Comparison of ENCODE assay signal across 8 cellular contexts in the genomic region with DNA sequence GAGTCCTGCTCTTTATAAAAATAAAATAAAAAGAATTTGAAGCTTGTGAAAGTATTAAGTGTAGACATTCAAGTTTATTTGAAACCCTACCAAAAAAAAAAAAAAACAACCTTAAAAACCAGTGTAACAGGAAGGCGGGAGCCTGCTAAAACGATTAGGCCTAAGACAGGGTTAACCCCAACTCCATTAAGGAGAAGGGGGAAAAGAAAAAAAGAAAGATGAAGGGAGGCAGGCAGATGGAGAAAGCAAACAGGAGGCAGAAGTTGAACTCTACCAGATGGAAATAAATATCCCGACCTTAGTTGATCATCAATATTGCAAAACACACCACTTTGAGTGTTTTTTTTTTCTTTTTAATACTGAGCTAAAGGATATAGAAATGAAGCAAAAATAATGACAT. TPM values are rescaled to one million over a fixed set of nuclear protein-coding genes. Genes with fewer than 3 reads are reported as not detected.
DNase-seq lines count a peak whose midpoint lies in the region; ATAC-seq and TF ChIP-seq lines count a peak whose summit lies in the region.

No MANE protein-coding gene starts in this region.

- H3K27ac Mint-ChIP-seq in activated B cell treated with CpG ODN at 0.5 μM for 24 hours: peak overlapping the region; percentile 99

- peak overlapping the region; percentile 83 to 97 for H3K27ac ChIP-seq in SK-N-SH (ENCODE audit: low read depth in 2 of 2, low read length in 1 of 2)
- no peak overlapping the region for H3K27ac ChIP-seq in iPS-18a (ENCODE audit: low read length)
- peak overlapping the region; percentile 93 for H3K27ac ChIP-seq in substantia nigra (ENCODE audit: low read depth, low read length, poor library complexity, severe bottlenecking)

- DNase-seq in SK-N-SH (peak; percentile 39), activated B cell treated with CpG ODN at 0.5 μM for 24 hours (no peak), substantia nigra (lab: John Stamatoyannopoulos, UW) (no peak), NCI-H1694 treated with DMSO at 0.1 percent for 48 hours (lab: John Stamatoyannopoulos, UW) (no peak)
- no peak for DNase-seq in stimulated activated CD8-positive, alpha-beta memory T cell treated with anti-CD3 and anti-CD28 coated beads, Interleukin-4, amount 100 ng/mL, for 48 hours

- peaks cover 25% of the 10 kb centered on the region for H3F3A ChIP-seq in SK-N-SH (replicated peaks; ENCODE audit: insufficient read depth)

- H2AFZ ChIP-seq in SK-N-SH (ENCODE audit: low read depth): peak overlapping the region; percentile 92

- H3K36me3 ChIP-seq in SK-N-SH (replicated peaks in 1 of 2; ENCODE audit: control insufficient read depth in 1 of 2, insufficient read depth in 2 of 2, low read length in 1 of 2): peaks cover 21% of the 10 kb centered on the region in 2 experiments
- H3K36me3 ChIP-seq in iPS-18a (ENCODE audit: control insufficient read depth, low read depth, low read length): peaks cover 18% of the 10 kb centered on the region

- TF ChIP-seq CTCF in SK-N-SH (IDR thresholded peaks at IDR 0.05) (no peak), activated B cell treated with CpG ODN at 0.5 μM for 24 hours (IDR thresholded peaks at IDR 0.05) (no peak)

- POLR2A ChIA-PET in SK-N-SH (lab: Yijun Ruan, JAX): interaction anchor here (0.6 to 3.7 kb wide), 9 partner anchors 26 to 1289 kb away, joined by 3 to 66 read pairs (median 9); no protein-coding TSS in a partner anchor
- POLR2A ChIA-PET in activated B cell treated with CpG ODN at 0.5 μM for 24 hours (lab: Charles Lee): interaction anchor here (0.6 to 11.0 kb wide), 37 partner anchors 12 to 568 kb away, joined by 3 to 607 read pairs (median 19); no protein-coding TSS in a partner anchor

- no peaks in the 10 kb centered on the region for H3K9me3 Mint-ChIP-seq in activated B cell treated with CpG ODN at 0.5 μM for 24 hours

- 9% methylated on average over 3 of the region's 3 CpGs for WGBS in SK-N-SH (ENCODE audit: low lambda C conversion rate)

- intact Hi-C loops in activated B cell treated with CpG ODN at 0.5 μM for 24 hours (cut with micrococcal nuclease): loop anchor here (1.0 to 10.0 kb wide), 10 partner anchors 9 to 1298 kb away; partner anchors contain the start of genes EEA1 and UBE2N

- H3K4me1 ChIP-seq in SK-N-SH (ENCODE audit: control insufficient read depth in 1 of 2, insufficient read depth in 2 of 2, low read depth in 1 of 2, low read length in 1 of 2): peaks cover 6 to 10% of the 10 kb centered on the region in 2 experiments; a peak in 3 of 4 replicates
- H3K4me1 ChIP-seq in iPS-18a (ENCODE audit: control insufficient read depth, low read depth, low read length): peaks cover 25% of the 10 kb centered on the region

- H3K9me2 ChIP-seq in SK-N-SH: no peaks in the 10 kb centered on the region

- peaks cover 48% of the 10 kb centered on the region for H3K4me1 Mint-ChIP-seq in activated B cell treated with CpG ODN at 0.5 μM for 24 hours

- ATAC-seq in SK-N-SH treated with all-trans-retinoic acid at 6 μM for 48 hours: no peak
- ATAC-seq in activated B cell treated with CpG ODN at 0.5 μM for 24 hours (ENCODE audit: low read depth): no peak
- no peak for ATAC-seq in GM21423 (IDR thresholded peaks at IDR 0.05; ENCODE audit: unreplicated experiment)

- peaks cover 28% of the 10 kb centered on the region for H4K20me1 ChIP-seq in SK-N-SH (ENCODE audit: insufficient read depth)

- H3K36me3 Mint-ChIP-seq in activated B cell treated with CpG ODN at 0.5 μM for 24 hours (ENCODE audit: low read depth): peaks cover 78% of the 10 kb centered on the region

- H3K9me3 ChIP-seq in SK-N-SH: no peaks in the 10 kb centered on the region
- no peaks in the 10 kb centered on the region for H3K9me3 ChIP-seq in iPS-18a (ENCODE audit: control insufficient read depth, low read depth, low read length)

- H3K4me3 ChIP-seq in SK-N-SH (ENCODE audit: low read depth in 2 of 2, low read length in 1 of 2) (peak overlapping the region; percentile 85 to 88), iPS-18a (ENCODE audit: low read length) (peak overlapping the region; percentile 82)

- H3K9ac ChIP-seq in SK-N-SH: peak overlapping the region; percentile 75; the same call in 1 of the 2 replicates
- peak overlapping the region; percentile 81 for H3K9ac ChIP-seq in iPS-18a (ENCODE audit: low read length)

- peak overlapping the region; percentile 86 for H3K4me2 ChIP-seq in SK-N-SH

- H3K27me3 Mint-ChIP-seq in activated B cell treated with CpG ODN at 0.5 μM for 24 hours: no peaks in the 10 kb centered on the region

- H3K4me3 Mint-ChIP-seq in activated B cell treated with CpG ODN at 0.5 μM for 24 hours: peak overlapping the region; percentile 98

- CTCF ChIA-PET in SK-N-SH (lab: Yijun Ruan, JAX) (interaction anchor here (0.8 to 6.1 kb wide), 5 partner anchors 166 to 766 kb away, joined by 3 to 50 read pairs (median 3); no protein-coding TSS in a partner anchor), activated B cell treated with CpG ODN at 0.5 μM for 24 hours (lab: Charles Lee) (interaction anchor here (1.8 to 4.3 kb wide), 2 partner anchors 217 to 261 kb away, joined by 13 to 23 read pairs; no protein-coding TSS in a partner anchor)

- TF ChIP-seq EP300 in SK-N-SH (IDR thresholded peaks at IDR 0.05; ENCODE audit: borderline replicate concordance in 1 of 2, low read depth in 1 of 2, low read length in 1 of 2): no peak

- peaks cover 37% of the 10 kb centered on the region for H3K79me2 ChIP-seq in SK-N-SH (ENCODE audit: insufficient read depth)

- H3K27me3 ChIP-seq in SK-N-SH (ENCODE audit: insufficient read depth) (no peaks in the 10 kb centered on the region), iPS-18a (ENCODE audit: control insufficient read depth, insufficient read depth, low read length) (no peaks in the 10 kb centered on the region)

- 0 out of 2 replicates have a peak, but pooled peaks have one; percentile 1 for TF ChIP-seq RAD21 in SK-N-SH (IDR thresholded peaks at IDR 0.05; ENCODE audit: low read length)

TF ChIP-seq in SK-N-SH, 30 proteins besides CTCF, POLR2A, EP300 and RAD21 (continues in another document):
- TF ChIP-seq, protein P1, sequence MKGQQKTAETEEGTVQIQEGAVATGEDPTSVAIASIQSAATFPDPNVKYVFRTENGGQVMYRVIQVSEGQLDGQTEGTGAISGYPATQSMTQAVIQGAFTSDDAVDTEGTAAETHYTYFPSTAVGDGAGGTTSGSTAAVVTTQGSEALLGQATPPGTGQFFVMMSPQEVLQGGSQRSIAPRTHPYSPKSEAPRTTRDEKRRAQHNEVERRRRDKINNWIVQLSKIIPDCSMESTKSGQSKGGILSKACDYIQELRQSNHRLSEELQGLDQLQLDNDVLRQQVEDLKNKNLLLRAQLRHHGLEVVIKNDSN (IDR thresholded peaks at IDR 0.05; ENCODE audit: borderline replicate concordance, low read depth): no peak
- TF ChIP-seq POLR2AphosphoS5 (IDR thresholded peaks at IDR 0.05; ENCODE audit: low read depth, low read length) (no peak), ZBTB33 (IDR thresholded peaks at IDR 0.05; ENCODE audit: borderline replicate concordance, low read depth) (no peak), TEAD4 (IDR thresholded peaks at IDR 0.05; ENCODE audit: borderline replicate concordance, insufficient read depth) (no peak), SIN3A (IDR thresholded peaks at IDR 0.05; ENCODE audit: borderline replicate concordance, low read depth, low read length) (no peak)

TF ChIP-seq in SK-N-SH treated with all-trans-retinoic acid at 6 μM for 48 hours, 23 proteins besides CTCF, POLR2A, EP300 and RAD21 (continues in another document):
- no peak for TF ChIP-seq ZNF8 (CRISPR knock-in tag; IDR thresholded peaks at IDR 0.05)
- TF ChIP-seq ZFP30 (CRISPR knock-in tag; IDR thresholded peaks at IDR 0.05): no peak
- TF ChIP-seq ZNF565 (CRISPR knock-in tag; conservative IDR thresholded peaks at IDR 0.05; ENCODE audit: low read depth): no peak
- TF ChIP-seq OSR1 (CRISPR knock-in tag; IDR thresholded peaks at IDR 0.05): no peak
- TF ChIP-seq TSHZ2 (CRISPR knock-in tag; IDR thresholded peaks at IDR 0.05): no peak
- no peak for TF ChIP-seq GLIS3 (CRISPR knock-in tag; IDR thresholded peaks at IDR 0.05)
- no peak for TF ChIP-seq SNAI2 (CRISPR knock-in tag; IDR thresholded peaks at IDR 0.05)

RNA-seq across cellular contexts. Expression of gene BTG1, which starts 1.2 kb away (rescaled TPM):
- 16.2 and 28.3 TPM in 2 replicates for polyA plus RNA-seq in SK-N-SH (2012; rRNA removed)
- polyA plus RNA-seq in SK-N-SH (2012; cell fraction: cytosol; rRNA removed): 19.6 and 23.8 TPM in 2 replicates
- 15.1 and 15.2 TPM in 2 replicates for polyA plus RNA-seq in SK-N-SH (2012; cell fraction: nucleus; rRNA removed)
- 423 and 429 TPM in 2 replicates for total RNA-seq in activated B cell treated with CpG ODN at 0.5 μM for 24 hours
